8 cellular contexts compared by ENCODE assay signal in genomic region chr9:117744856-117745389, GRCh38. TPM values are rescaled to one million over a fixed set of nuclear protein-coding genes. Genes with fewer than 3 reads are reported as not detected.
DNase-seq lines count a peak whose midpoint lies in the region; ATAC-seq and TF ChIP-seq lines count a peak whose summit lies in the region.
"Had no signal": no experiment of that assay in that cellular context is flagged by ENCODE, and none has a peak within 500 bp of the region (broad histone marks: within the 10 kb centered on the region; RNA-seq: fewer than 3 reads in every experiment).

No MANE protein-coding gene starts in this region.

- DNase-seq in T-helper 17 cell = no peak
- peak; percentile 56 to 67 for DNase-seq in hippocampal formation (lab: John Stamatoyannopoulos, UW)
- DNase-seq in smooth muscle cell (lab: John Stamatoyannopoulos, UW; ENCODE audit: unreplicated experiment) = no peak
- DNase-seq in HUDEP-2 (lab: John Stamatoyannopoulos, UW; ENCODE audit: unreplicated experiment in 76 of 76) = no peak

- peaks cover 14% of the 10 kb centered on the region for H3K27me3 ChIP-seq in smooth muscle cell (ENCODE audit: low read depth)

- H3K27me3 Mint-ChIP-seq in T-helper 17 cell = peaks cover 41% of the 10 kb centered on the region

- peak overlapping the region; percentile 90 for H2AFZ ChIP-seq in smooth muscle cell (ENCODE audit: low read depth)

- 30% methylated on average over 31 of the region's 46 CpGs for WGBS in smooth muscle cell (ENCODE audit: low lambda C conversion rate)

- ATAC-seq in GM19463 (IDR thresholded peaks at IDR 0.05; ENCODE audit: unreplicated experiment) (peak; percentile 46), T-helper 17 cell (no peak), HG03342 (IDR thresholded peaks at IDR 0.05; ENCODE audit: unreplicated experiment) (no peak), GM18519 (IDR thresholded peaks at IDR 0.05; ENCODE audit: low FRiP score, unreplicated experiment) (no peak)
- ATAC-seq: left lung had no signal

- H3K36me3 ChIP-seq in smooth muscle cell (ENCODE audit: low read depth) = no peaks in the 10 kb centered on the region
- H3K36me3 ChIP-seq: left lung had no signal

- H3K4me2 ChIP-seq in smooth muscle cell = peak overlapping the region; percentile 86

- no peaks in the 10 kb centered on the region for H3K4me1 ChIP-seq in smooth muscle cell (ENCODE audit: low read depth)

- no peak overlapping the region for H3K27ac ChIP-seq in smooth muscle cell (ENCODE audit: low read depth)
- H3K27ac ChIP-seq: left lung had no signal

- TF ChIP-seq CTCF in smooth muscle cell (IDR thresholded peaks at IDR 0.05; ENCODE audit: borderline replicate concordance, insufficient read depth, poor library complexity, severe bottlenecking) = no peak

- no peaks in the 10 kb centered on the region for H3K36me3 Mint-ChIP-seq in T-helper 17 cell (ENCODE audit: low read depth)

- H3K4me1 Mint-ChIP-seq in T-helper 17 cell = peaks cover 4% of the 10 kb centered on the region

- H3K9me3 ChIP-seq in T-helper 17 cell (ENCODE audit: control insufficient read depth, low read length, poor library complexity, severe bottlenecking) (no peaks in the 10 kb centered on the region), smooth muscle cell (replicated peaks; ENCODE audit: low read depth) (no peaks in the 10 kb centered on the region)
- H3K9me3 ChIP-seq: left lung had no signal

- H4K20me1 ChIP-seq in smooth muscle cell (ENCODE audit: low read depth) = no peaks in the 10 kb centered on the region

- H3K27ac Mint-ChIP-seq in T-helper 17 cell = no peak overlapping the region

- H3K9ac ChIP-seq in smooth muscle cell (ENCODE audit: low read depth) = no peak overlapping the region

- no peaks in the 10 kb centered on the region for H3F3A ChIP-seq in smooth muscle cell (ENCODE audit: low read depth)

- peak overlapping the region; percentile 44 for H3K4me3 ChIP-seq in smooth muscle cell

- no peaks in the 10 kb centered on the region for H3K79me2 ChIP-seq in smooth muscle cell (ENCODE audit: low read depth)

- H3K4me3 Mint-ChIP-seq in T-helper 17 cell = peak overlapping the region; percentile 71

RNA-seq across cellular contexts. Expression of gene TLR4, which starts 40.7 kb away (rescaled TPM):
- 1 to 10 TPM in 1 of 2 donors, under 1 TPM in 1; 0.39 to 1.8 TPM for total RNA-seq in T-helper 17 cell
- total RNA-seq in smooth muscle cell = 16.0 and 27.7 TPM in 2 replicates
- 4.2 and 6.9 TPM in 2 replicates for polyA plus RNA-seq in smooth muscle cell

Comparison
In these comparisons a context has a peak if more than half of its experiments do, and no peak if none do; other contexts are left out.
1. DNase-seq: peak in hippocampal formation (2 of 2); none in T-helper 17 cell (0 of 3), smooth muscle cell (single experiment) and HUDEP-2 (0 of 76).